1 cellular context compared by ENCODE assay signal in genomic region chr6:131013495-131013894, GRCh38.
TF ChIP-seq lines count a peak whose summit lies in the region.

No MANE protein-coding gene starts in this region.

TF ChIP-seq in GM23338, 12 proteins besides CTCF, POLR2A, EP300 and RAD21 (continued from another document):
- TF ChIP-seq REST (IDR thresholded peaks at IDR 0.05; ENCODE audit: unreplicated experiment): no peak
- TF ChIP-seq NANOG (IDR thresholded peaks at IDR 0.05; ENCODE audit: borderline replicate concordance): no peak
- TF ChIP-seq POLR2AphosphoS5 (IDR thresholded peaks at IDR 0.05; ENCODE audit: low read depth): no peak
- no peak for TF ChIP-seq ZNF114 (CRISPR knock-in tag; IDR thresholded peaks at IDR 0.05)
- no peak for TF ChIP-seq CREB1 (CRISPR knock-in tag; IDR thresholded peaks at IDR 0.05; ENCODE audit: low read depth)
- TF ChIP-seq JUNB (IDR thresholded peaks at IDR 0.05; ENCODE audit: unreplicated experiment): no peak
- no peak for TF ChIP-seq EZH2 (IDR thresholded peaks at IDR 0.05; ENCODE audit: low read depth, unreplicated experiment)
- no peak for TF ChIP-seq EZH2phosphoT487 (IDR thresholded peaks at IDR 0.05; ENCODE audit: unreplicated experiment)
- no peak for TF ChIP-seq ETS1 (IDR thresholded peaks at IDR 0.05)
